In the genomic region with DNA sequence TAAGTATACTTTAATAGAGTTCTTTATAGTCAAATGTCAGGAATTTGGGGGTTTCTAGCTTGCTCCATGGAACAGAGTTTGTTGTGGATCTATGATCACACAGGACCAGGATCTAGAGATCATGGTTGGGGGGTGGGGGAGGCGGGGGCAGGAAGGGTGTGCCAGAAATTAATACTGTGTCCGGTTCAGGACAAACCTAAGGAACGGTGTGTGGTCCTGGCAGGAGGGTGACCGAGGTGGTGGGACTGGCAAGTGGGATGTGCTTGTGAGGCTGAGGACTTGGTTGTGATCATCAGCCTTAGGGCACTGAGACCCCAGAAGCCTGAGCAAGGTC, we compare ENCODE assay signal across 8 cellular contexts. TPM values are rescaled to one million over a fixed set of nuclear protein-coding genes. Genes with fewer than 3 reads are reported as not detected.
DNase-seq lines count a peak whose midpoint lies in the region; ATAC-seq and TF ChIP-seq lines count a peak whose summit lies in the region.

No MANE protein-coding gene starts in this region.

- POLR2A ChIA-PET in T-cell (lab: Charles Lee), result no interaction called here

- H3K27me3 ChIP-seq in DND-41 (ENCODE audit: insufficient read depth, low read length, poor library complexity) (no peaks in the 10 kb centered on the region), fibroblast of lung (ENCODE audit: control insufficient read depth, insufficient read depth, low read length) (no peaks in the 10 kb centered on the region)

- no peak for TF ChIP-seq CTCF in DND-41 (IDR thresholded peaks at IDR 0.05; ENCODE audit: borderline replicate concordance, extremely low read depth, low read length, poor library complexity, severe bottlenecking)
- TF ChIP-seq CTCF in fibroblast of lung (conservative IDR thresholded peaks at IDR 0.05 in 1 of 2, IDR thresholded peaks at IDR 0.05 in 1 of 2; ENCODE audit: low read depth in 1 of 2, low read length in 2 of 2), result no peak
- TF ChIP-seq CTCF in progenitor cell of endocrine pancreas (IDR thresholded peaks at IDR 0.05; ENCODE audit: unreplicated experiment), result no peak

- H3K27ac ChIP-seq in DND-41 (ENCODE audit: low read length) (no peak overlapping the region), fibroblast of lung (ENCODE audit: insufficient read depth, low read length) (no peak overlapping the region)

- no peaks in the 10 kb centered on the region for H3K27me3 Mint-ChIP-seq in T-cell
- H3K27me3 Mint-ChIP-seq in progenitor cell of endocrine pancreas, result no peaks in the 10 kb centered on the region

- H3K9me3 ChIP-seq in DND-41 (ENCODE audit: insufficient read depth, low read length, severe bottlenecking), result no peaks in the 10 kb centered on the region
- H3K9me3 ChIP-seq in fibroblast of lung (ENCODE audit: control insufficient read depth, insufficient read depth, low read depth, low read length), result no peaks in the 10 kb centered on the region

- ATAC-seq in DND-41 (ENCODE audit: insufficient read depth, low read depth) (no peak), T-cell (replicated peaks in 1 of 4) (no peak), HG03457 (IDR thresholded peaks at IDR 0.05; ENCODE audit: unreplicated experiment) (no peak)

- H3K4me3 Mint-ChIP-seq in T-cell (peak overlapping the region; percentile 80 to 82 (median 80)), progenitor cell of endocrine pancreas (ENCODE audit: low read depth) (peak overlapping the region; percentile 79)

- peaks cover 5 to 14% (median 6%) of the 10 kb centered on the region in 3 donors for H3K4me1 Mint-ChIP-seq in T-cell
- H3K4me1 Mint-ChIP-seq in progenitor cell of endocrine pancreas (ENCODE audit: low read depth), result no peaks in the 10 kb centered on the region

- H3K79me2 ChIP-seq in DND-41 (ENCODE audit: insufficient read depth, low read length), result no peaks in the 10 kb centered on the region
- H3K79me2 ChIP-seq in fibroblast of lung (ENCODE audit: control insufficient read depth, insufficient read depth, low read length), result no peaks in the 10 kb centered on the region

- H4K20me1 ChIP-seq in DND-41 (ENCODE audit: insufficient read depth, low read length) (no peaks in the 10 kb centered on the region), fibroblast of lung (ENCODE audit: control insufficient read depth, extremely low read depth, insufficient read depth, low read length) (no peaks in the 10 kb centered on the region)

- peak overlapping the region; percentile 94 for H3K4me2 ChIP-seq in DND-41 (ENCODE audit: insufficient read depth, low read length)
- H3K4me2 ChIP-seq in fibroblast of lung (ENCODE audit: extremely low read depth, insufficient read depth, low read length), result peak overlapping the region; percentile 94

- H3K36me3 Mint-ChIP-seq in T-cell, result no peaks in the 10 kb centered on the region
- H3K36me3 Mint-ChIP-seq in progenitor cell of endocrine pancreas (ENCODE audit: insufficient read depth), result no peaks in the 10 kb centered on the region

- H2AFZ ChIP-seq in DND-41 (ENCODE audit: low read depth, low read length), result peak overlapping the region; percentile 97
- peak overlapping the region; percentile 99 for H2AFZ ChIP-seq in fibroblast of lung (ENCODE audit: low read length)

- H3K9ac ChIP-seq in DND-41 (ENCODE audit: low read depth, low read length), result peak overlapping the region; percentile 51; the same call in 1 of the 2 replicates
- no peak overlapping the region for H3K9ac ChIP-seq in fibroblast of lung (ENCODE audit: insufficient read depth, low read length)

- CTCF ChIA-PET in T-cell (lab: Charles Lee), result interaction anchor here (0.6 to 0.7 kb wide), 3 partner anchors 98 to 916 kb away, joined by 3 to 4 read pairs (median 4); no protein-coding TSS in a partner anchor

- H3K4me1 ChIP-seq in DND-41 (ENCODE audit: insufficient read depth, low read length) (peaks cover 8% of the 10 kb centered on the region; the same call in 1 of the 2 replicates), fibroblast of lung (ENCODE audit: control insufficient read depth, extremely low read depth, insufficient read depth, low read length) (peaks cover 8% of the 10 kb centered on the region)

- H3K4me3 ChIP-seq in DND-41 (ENCODE audit: low read depth in 1 of 2, low read length in 2 of 2) (peak overlapping the region in 1 of 2 experiments; percentile 68; a peak in 2 of 4 replicates), fibroblast of lung (replicated peaks in 1 of 4; ENCODE audit: control extremely low read depth in 1 of 4, insufficient read depth in 1 of 4, low read depth in 3 of 4, low read length in 4 of 4) (peak overlapping the region in 1 of 4 experiments; percentile 61)

- H3K36me3 ChIP-seq in DND-41 (ENCODE audit: insufficient read depth, low read length) (no peaks in the 10 kb centered on the region), fibroblast of lung (ENCODE audit: control insufficient read depth, insufficient read depth, low read length) (no peaks in the 10 kb centered on the region)

- DNase-seq in DND-41 (no peak), T-cell (no peak), fibroblast of lung (ENCODE audit: low read depth in 2 of 2) (no peak), progenitor cell of endocrine pancreas (ENCODE audit: low spot score, unreplicated experiment) (no peak), KG1 (lab: John Stamatoyannopoulos, UW) (no peak), HuH-7 (ENCODE audit: low spot score) (no peak)
- DNase-seq in stimulated activated CD8-positive, alpha-beta memory T cell treated with anti-CD3 and anti-CD28 coated beads, Interleukin-4, amount 100 ng/mL, for 48 hours, result no peak

- H3K9me3 Mint-ChIP-seq in T-cell (no peaks in the 10 kb centered on the region), progenitor cell of endocrine pancreas (ENCODE audit: low read depth) (no peaks in the 10 kb centered on the region)

- no peak overlapping the region for H3K27ac Mint-ChIP-seq in T-cell
- H3K27ac Mint-ChIP-seq in progenitor cell of endocrine pancreas, result no peak overlapping the region

RNA-seq across cellular contexts. Expression of gene GSTA3, which starts 27.9 kb away (rescaled TPM):
- not detected for total RNA-seq in T-cell
- total RNA-seq in fibroblast of lung, result not detected in 2 replicates
- not detected in 2 replicates for polyA plus RNA-seq in fibroblast of lung
- polyA plus RNA-seq in fibroblast of lung (2012), result not detected in 2 replicates
- not detected in 2 replicates for polyA minus RNA-seq in fibroblast of lung (ENCODE audit: low replicate concordance)
- not detected in 2 replicates for total RNA-seq in progenitor cell of endocrine pancreas

RNA-seq across cellular contexts. Expression of gene GSTA5, which starts 41.0 kb away (rescaled TPM):
- total RNA-seq in T-cell (not detected), fibroblast of lung (not detected in 2 replicates), progenitor cell of endocrine pancreas (not detected in 2 replicates)
- polyA plus RNA-seq in fibroblast of lung, result not detected in 2 replicates
- not detected in 2 replicates for polyA plus RNA-seq in fibroblast of lung (2012)
- polyA minus RNA-seq in fibroblast of lung (ENCODE audit: low replicate concordance), result not detected in 2 replicates
